ENCODE assay signal across 1 cellular context in the genomic region with DNA sequence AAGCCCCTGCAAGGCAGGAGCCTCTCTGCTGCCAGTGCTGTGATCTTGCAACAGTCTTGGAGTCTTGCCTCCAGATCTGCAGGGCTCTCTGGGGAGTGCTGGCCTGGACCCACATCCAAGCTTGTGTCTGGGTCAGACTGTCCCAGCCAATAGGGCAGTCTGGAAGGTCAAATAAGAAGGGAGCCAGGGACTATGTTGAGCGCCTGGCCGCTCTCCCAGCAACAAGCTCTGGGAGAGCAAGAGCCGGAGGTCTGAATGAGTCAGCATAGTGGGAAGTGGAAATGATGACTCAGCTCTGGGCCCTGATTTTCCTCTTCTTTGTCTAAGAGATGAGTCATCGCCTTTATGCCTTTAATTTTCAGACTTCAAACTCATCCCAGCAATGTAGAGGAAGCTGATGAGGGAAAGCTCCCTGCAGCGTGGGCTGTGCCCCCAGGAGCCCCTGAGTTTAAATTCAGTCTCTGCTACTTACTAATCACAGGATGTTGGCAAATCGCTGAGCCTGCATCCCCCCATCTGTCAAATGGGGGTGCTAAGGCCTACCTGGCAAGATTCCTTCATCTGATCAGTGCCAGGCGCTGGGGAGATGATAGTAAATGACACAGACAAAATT.
A peak's percentile ranks its signal among the peaks of the same experiment; 100 is the strongest.
TF ChIP-seq lines count a peak whose summit lies in the region.

No MANE protein-coding gene starts in this region.

TF ChIP-seq in HepG2, 621 proteins besides CTCF, POLR2A, EP300 and RAD21 (continued from another document and continues in another):
- TF ChIP-seq, protein P1, sequence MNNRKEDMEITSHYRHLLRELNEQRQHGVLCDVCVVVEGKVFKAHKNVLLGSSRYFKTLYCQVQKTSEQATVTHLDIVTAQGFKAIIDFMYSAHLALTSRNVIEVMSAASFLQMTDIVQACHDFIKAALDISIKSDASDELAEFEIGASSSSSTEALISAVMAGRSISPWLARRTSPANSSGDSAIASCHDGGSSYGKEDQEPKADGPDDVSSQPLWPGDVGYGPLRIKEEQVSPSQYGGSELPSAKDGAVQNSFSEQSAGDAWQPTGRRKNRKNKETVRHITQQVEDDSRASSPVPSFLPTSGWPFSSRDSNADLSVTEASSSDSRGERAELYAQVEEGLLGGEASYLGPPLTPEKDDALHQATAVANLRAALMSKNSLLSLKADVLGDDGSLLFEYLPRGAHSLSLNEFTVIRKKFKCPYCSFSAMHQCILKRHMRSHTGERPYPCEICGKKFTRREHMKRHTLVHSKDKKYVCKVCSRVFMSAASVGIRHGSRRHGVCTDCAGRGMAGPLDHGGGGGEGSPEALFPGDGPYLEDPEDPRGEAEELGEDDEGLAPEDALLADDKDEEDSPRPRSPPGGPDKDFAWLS (CRISPR knock-in tag; IDR thresholded peaks at IDR 0.05; ENCODE audit: borderline replicate concordance), result 0 out of 2 replicates have a peak, but pooled peaks have one; percentile 77
- TF ChIP-seq RBAK (CRISPR knock-in tag; IDR thresholded peaks at IDR 0.05) (no peak), GTF2F1 (IDR thresholded peaks at IDR 0.05; ENCODE audit: low read length) (no peak), ZBTB42 (CRISPR knock-in tag; IDR thresholded peaks at IDR 0.05) (no peak), SP5 (CRISPR knock-in tag; IDR thresholded peaks at IDR 0.05; ENCODE audit: borderline replicate concordance, low read depth) (no peak), PTBP1 (IDR thresholded peaks at IDR 0.05; ENCODE audit: low read depth, low read length, poor library complexity, severe bottlenecking) (no peak), NFIC (IDR thresholded peaks at IDR 0.05; ENCODE audit: low read length) (no peak), ARID2 (CRISPR knock-in tag; IDR thresholded peaks at IDR 0.05; ENCODE audit: borderline replicate concordance) (no peak), ZNF160 (CRISPR knock-in tag; IDR thresholded peaks at IDR 0.05) (no peak), ZNF615 (CRISPR knock-in tag; IDR thresholded peaks at IDR 0.05; ENCODE audit: borderline replicate concordance) (no peak), RBM39 (IDR thresholded peaks at IDR 0.05; ENCODE audit: low read depth, low read length, poor library complexity, severe bottlenecking) (no peak), IRX3 (CRISPR knock-in tag; IDR thresholded peaks at IDR 0.05; ENCODE audit: borderline replicate concordance, low read depth) (no peak), RORA (CRISPR knock-in tag; IDR thresholded peaks at IDR 0.05) (no peak), ZNF75D (CRISPR knock-in tag; IDR thresholded peaks at IDR 0.05; ENCODE audit: borderline replicate concordance) (no peak), CENPT (CRISPR knock-in tag; IDR thresholded peaks at IDR 0.05; ENCODE audit: low read depth) (no peak), MYNN (CRISPR knock-in tag; IDR thresholded peaks at IDR 0.05; ENCODE audit: low read depth) (no peak), CBFB (CRISPR knock-in tag; IDR thresholded peaks at IDR 0.05) (no peak), IKZF4 (CRISPR knock-in tag; IDR thresholded peaks at IDR 0.05; ENCODE audit: borderline replicate concordance, low read depth, not compliant biosample characterization) (no peak), YEATS4 (CRISPR knock-in tag; IDR thresholded peaks at IDR 0.05; ENCODE audit: borderline replicate concordance) (no peak), MIER3 (CRISPR knock-in tag; IDR thresholded peaks at IDR 0.05; ENCODE audit: borderline replicate concordance) (0 out of 2 replicates have a peak, but pooled peaks have one; percentile 68), TAF1 (CRISPR knock-in tag; IDR thresholded peaks at IDR 0.05) (no peak), ZNF530 (CRISPR knock-in tag; IDR thresholded peaks at IDR 0.05; ENCODE audit: low read depth) (no peak), ARNTL (CRISPR knock-in tag; IDR thresholded peaks at IDR 0.05) (peak; percentile 67), KLF12 (CRISPR knock-in tag; IDR thresholded peaks at IDR 0.05; ENCODE audit: borderline replicate concordance) (no peak), GTF3A (CRISPR knock-in tag; conservative IDR thresholded peaks at IDR 0.05) (no peak), ZNF383 (CRISPR knock-in tag; IDR thresholded peaks at IDR 0.05; ENCODE audit: borderline replicate concordance) (peak; percentile 74; the same call in 1 of the 2 replicates), SP2 (CRISPR knock-in tag; IDR thresholded peaks at IDR 0.05) (no peak), ZBTB8A (CRISPR knock-in tag; IDR thresholded peaks at IDR 0.05; ENCODE audit: borderline replicate concordance, low read depth) (no peak), SETDB1 (CRISPR knock-in tag; IDR thresholded peaks at IDR 0.05; ENCODE audit: borderline replicate concordance) (no peak), KLF9 (CRISPR knock-in tag; IDR thresholded peaks at IDR 0.05; ENCODE audit: low read depth) (no peak), ATAD3A (CRISPR knock-in tag; IDR thresholded peaks at IDR 0.05) (no peak), U2AF2 (IDR thresholded peaks at IDR 0.05; ENCODE audit: low read depth, low read length) (no peak), HOXA9 (CRISPR knock-in tag; IDR thresholded peaks at IDR 0.05; ENCODE audit: borderline replicate concordance) (no peak), ZNF644 (CRISPR knock-in tag; IDR thresholded peaks at IDR 0.05; ENCODE audit: low read depth) (peak; percentile 79), EED (CRISPR knock-in tag; IDR thresholded peaks at IDR 0.05) (no peak), ELF1 (CRISPR knock-in tag; IDR thresholded peaks at IDR 0.05) (no peak), ZNF572 (CRISPR knock-in tag; IDR thresholded peaks at IDR 0.05) (no peak), CBX1 (IDR thresholded peaks at IDR 0.05; ENCODE audit: low read depth) (no peak), ZNF570 (CRISPR knock-in tag; IDR thresholded peaks at IDR 0.05; ENCODE audit: borderline replicate concordance) (no peak), SOX5 (CRISPR knock-in tag; IDR thresholded peaks at IDR 0.05; ENCODE audit: borderline replicate concordance) (peak; percentile 77), POGZ (CRISPR knock-in tag; IDR thresholded peaks at IDR 0.05) (peak; percentile 39; the same call in 1 of the 2 replicates)
- TF ChIP-seq, protein P2, sequence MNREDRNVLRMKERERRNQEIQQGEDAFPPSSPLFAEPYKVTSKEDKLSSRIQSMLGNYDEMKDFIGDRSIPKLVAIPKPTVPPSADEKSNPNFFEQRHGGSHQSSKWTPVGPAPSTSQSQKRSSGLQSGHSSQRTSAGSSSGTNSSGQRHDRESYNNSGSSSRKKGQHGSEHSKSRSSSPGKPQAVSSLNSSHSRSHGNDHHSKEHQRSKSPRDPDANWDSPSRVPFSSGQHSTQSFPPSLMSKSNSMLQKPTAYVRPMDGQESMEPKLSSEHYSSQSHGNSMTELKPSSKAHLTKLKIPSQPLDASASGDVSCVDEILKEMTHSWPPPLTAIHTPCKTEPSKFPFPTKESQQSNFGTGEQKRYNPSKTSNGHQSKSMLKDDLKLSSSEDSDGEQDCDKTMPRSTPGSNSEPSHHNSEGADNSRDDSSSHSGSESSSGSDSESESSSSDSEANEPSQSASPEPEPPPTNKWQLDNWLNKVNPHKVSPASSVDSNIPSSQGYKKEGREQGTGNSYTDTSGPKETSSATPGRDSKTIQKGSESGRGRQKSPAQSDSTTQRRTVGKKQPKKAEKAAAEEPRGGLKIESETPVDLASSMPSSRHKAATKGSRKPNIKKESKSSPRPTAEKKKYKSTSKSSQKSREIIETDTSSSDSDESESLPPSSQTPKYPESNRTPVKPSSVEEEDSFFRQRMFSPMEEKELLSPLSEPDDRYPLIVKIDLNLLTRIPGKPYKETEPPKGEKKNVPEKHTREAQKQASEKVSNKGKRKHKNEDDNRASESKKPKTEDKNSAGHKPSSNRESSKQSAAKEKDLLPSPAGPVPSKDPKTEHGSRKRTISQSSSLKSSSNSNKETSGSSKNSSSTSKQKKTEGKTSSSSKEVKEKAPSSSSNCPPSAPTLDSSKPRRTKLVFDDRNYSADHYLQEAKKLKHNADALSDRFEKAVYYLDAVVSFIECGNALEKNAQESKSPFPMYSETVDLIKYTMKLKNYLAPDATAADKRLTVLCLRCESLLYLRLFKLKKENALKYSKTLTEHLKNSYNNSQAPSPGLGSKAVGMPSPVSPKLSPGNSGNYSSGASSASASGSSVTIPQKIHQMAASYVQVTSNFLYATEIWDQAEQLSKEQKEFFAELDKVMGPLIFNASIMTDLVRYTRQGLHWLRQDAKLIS (CRISPR knock-in tag; IDR thresholded peaks at IDR 0.05), result no peak
- TF ChIP-seq, protein P3, sequence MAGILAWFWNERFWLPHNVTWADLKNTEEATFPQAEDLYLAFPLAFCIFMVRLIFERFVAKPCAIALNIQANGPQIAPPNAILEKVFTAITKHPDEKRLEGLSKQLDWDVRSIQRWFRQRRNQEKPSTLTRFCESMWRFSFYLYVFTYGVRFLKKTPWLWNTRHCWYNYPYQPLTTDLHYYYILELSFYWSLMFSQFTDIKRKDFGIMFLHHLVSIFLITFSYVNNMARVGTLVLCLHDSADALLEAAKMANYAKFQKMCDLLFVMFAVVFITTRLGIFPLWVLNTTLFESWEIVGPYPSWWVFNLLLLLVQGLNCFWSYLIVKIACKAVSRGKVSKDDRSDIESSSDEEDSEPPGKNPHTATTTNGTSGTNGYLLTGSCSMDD (CRISPR knock-in tag; IDR thresholded peaks at IDR 0.05), result no peak
- TF ChIP-seq, protein P4, sequence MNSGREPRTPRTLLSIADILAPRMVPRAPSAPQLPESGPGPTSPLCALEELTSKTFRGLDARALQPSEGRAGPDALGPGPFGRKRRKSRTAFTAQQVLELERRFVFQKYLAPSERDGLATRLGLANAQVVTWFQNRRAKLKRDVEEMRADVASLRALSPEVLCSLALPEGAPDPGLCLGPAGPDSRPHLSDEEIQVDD (CRISPR knock-in tag; IDR thresholded peaks at IDR 0.05; ENCODE audit: borderline replicate concordance), result no peak
- TF ChIP-seq, protein P5, sequence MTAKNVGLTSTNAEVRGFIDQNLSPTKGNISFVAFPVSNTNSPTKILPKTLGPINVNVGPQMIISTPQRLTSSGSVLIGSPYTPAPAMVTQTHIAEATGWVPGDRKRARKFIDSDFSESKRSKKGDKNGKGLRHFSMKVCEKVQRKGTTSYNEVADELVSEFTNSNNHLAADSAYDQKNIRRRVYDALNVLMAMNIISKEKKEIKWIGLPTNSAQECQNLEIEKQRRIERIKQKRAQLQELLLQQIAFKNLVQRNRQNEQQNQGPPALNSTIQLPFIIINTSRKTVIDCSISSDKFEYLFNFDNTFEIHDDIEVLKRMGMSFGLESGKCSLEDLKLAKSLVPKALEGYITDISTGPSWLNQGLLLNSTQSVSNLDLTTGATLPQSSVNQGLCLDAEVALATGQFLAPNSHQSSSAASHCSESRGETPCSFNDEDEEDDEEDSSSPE (CRISPR knock-in tag; IDR thresholded peaks at IDR 0.05), result no peak
- TF ChIP-seq, protein P6, sequence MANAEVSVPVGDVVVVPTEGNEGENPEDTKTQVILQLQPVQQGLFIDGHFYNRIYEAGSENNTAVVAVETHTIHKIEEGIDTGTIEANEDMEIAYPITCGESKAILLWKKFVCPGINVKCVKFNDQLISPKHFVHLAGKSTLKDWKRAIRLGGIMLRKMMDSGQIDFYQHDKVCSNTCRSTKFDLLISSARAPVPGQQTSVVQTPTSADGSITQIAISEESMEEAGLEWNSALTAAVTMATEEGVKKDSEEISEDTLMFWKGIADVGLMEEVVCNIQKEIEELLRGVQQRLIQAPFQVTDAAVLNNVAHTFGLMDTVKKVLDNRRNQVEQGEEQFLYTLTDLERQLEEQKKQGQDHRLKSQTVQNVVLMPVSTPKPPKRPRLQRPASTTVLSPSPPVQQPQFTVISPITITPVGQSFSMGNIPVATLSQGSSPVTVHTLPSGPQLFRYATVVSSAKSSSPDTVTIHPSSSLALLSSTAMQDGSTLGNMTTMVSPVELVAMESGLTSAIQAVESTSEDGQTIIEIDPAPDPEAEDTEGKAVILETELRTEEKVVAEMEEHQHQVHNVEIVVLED (CRISPR knock-in tag; IDR thresholded peaks at IDR 0.05; ENCODE audit: borderline replicate concordance), result no peak
- TF ChIP-seq, protein P7, sequence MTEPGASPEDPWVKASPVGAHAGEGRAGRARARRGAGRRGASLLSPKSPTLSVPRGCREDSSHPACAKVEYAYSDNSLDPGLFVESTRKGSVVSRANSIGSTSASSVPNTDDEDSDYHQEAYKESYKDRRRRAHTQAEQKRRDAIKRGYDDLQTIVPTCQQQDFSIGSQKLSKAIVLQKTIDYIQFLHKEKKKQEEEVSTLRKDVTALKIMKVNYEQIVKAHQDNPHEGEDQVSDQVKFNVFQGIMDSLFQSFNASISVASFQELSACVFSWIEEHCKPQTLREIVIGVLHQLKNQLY (CRISPR knock-in tag; IDR thresholded peaks at IDR 0.05), result no peak
- TF ChIP-seq, protein P8, sequence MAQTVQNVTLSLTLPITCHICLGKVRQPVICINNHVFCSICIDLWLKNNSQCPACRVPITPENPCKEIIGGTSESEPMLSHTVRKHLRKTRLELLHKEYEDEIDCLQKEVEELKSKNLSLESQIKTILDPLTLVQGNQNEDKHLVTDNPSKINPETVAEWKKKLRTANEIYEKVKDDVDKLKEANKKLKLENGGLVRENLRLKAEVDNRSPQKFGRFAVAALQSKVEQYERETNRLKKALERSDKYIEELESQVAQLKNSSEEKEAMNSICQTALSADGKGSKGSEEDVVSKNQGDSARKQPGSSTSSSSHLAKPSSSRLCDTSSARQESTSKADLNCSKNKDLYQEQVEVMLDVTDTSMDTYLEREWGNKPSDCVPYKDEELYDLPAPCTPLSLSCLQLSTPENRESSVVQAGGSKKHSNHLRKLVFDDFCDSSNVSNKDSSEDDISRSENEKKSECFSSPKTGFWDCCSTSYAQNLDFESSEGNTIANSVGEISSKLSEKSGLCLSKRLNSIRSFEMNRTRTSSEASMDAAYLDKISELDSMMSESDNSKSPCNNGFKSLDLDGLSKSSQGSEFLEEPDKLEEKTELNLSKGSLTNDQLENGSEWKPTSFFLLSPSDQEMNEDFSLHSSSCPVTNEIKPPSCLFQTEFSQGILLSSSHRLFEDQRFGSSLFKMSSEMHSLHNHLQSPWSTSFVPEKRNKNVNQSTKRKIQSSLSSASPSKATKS (CRISPR knock-in tag; IDR thresholded peaks at IDR 0.05), result no peak
- TF ChIP-seq, protein P9, sequence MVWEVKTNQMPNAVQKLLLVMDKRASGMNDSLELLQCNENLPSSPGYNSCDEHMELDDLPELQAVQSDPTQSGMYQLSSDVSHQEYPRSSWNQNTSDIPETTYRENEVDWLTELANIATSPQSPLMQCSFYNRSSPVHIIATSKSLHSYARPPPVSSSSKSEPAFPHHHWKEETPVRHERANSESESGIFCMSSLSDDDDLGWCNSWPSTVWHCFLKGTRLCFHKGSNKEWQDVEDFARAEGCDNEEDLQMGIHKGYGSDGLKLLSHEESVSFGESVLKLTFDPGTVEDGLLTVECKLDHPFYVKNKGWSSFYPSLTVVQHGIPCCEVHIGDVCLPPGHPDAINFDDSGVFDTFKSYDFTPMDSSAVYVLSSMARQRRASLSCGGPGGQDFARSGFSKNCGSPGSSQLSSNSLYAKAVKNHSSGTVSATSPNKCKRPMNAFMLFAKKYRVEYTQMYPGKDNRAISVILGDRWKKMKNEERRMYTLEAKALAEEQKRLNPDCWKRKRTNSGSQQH (CRISPR knock-in tag; IDR thresholded peaks at IDR 0.05; ENCODE audit: low read depth), result no peak
- TF ChIP-seq, protein P10, sequence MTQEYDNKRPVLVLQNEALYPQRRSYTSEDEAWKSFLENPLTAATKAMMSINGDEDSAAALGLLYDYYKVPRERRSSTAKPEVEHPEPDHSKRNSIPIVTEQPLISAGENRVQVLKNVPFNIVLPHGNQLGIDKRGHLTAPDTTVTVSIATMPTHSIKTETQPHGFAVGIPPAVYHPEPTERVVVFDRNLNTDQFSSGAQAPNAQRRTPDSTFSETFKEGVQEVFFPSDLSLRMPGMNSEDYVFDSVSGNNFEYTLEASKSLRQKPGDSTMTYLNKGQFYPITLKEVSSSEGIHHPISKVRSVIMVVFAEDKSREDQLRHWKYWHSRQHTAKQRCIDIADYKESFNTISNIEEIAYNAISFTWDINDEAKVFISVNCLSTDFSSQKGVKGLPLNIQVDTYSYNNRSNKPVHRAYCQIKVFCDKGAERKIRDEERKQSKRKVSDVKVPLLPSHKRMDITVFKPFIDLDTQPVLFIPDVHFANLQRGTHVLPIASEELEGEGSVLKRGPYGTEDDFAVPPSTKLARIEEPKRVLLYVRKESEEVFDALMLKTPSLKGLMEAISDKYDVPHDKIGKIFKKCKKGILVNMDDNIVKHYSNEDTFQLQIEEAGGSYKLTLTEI (CRISPR knock-in tag; conservative IDR thresholded peaks at IDR 0.05), result no peak
